8 cellular contexts compared by ENCODE assay signal in the genomic region with DNA sequence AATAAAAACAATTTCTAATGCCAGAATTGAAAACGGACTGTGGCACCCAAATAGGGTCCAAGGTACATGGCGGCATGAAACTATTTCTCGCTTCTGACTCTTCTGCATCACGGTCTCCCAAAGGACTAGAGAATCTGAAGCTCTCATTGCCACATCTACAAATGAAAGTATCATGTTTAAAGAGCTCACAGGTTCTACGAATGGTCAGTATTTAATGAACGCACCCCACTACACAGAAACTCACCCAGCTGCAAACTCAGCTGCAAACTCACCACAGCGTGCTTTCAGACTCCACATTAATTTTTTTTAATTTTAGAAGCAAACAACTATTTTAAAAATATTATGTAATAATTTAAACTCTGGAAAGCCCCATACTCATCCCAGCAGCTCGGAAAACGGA. TPM values are rescaled to one million over a fixed set of nuclear protein-coding genes. Genes with fewer than 3 reads are reported as not detected.
DNase-seq lines count a peak whose midpoint lies in the region; ATAC-seq and TF ChIP-seq lines count a peak whose summit lies in the region.

No MANE protein-coding gene starts in this region.

- peak overlapping the region; percentile 91 to 100 (median 99) for H3K27ac Mint-ChIP-seq in CD4-positive, alpha-beta memory T cell
- H3K27ac Mint-ChIP-seq in activated T-helper 17 cell treated with anti-CD3 and anti-CD28 coated beads, Interleukin-2, amount 50 U/mL, for 72 hours = peak overlapping the region; percentile 96
- peak overlapping the region; percentile 88 to 100 (median 99) for H3K27ac Mint-ChIP-seq in immature natural killer cell

- H3K9me3 Mint-ChIP-seq in CD4-positive, alpha-beta memory T cell = peaks cover 0 to 6% (median 0%) of the 10 kb centered on the region in 8 donors
- H3K9me3 Mint-ChIP-seq in activated T-helper 17 cell treated with anti-CD3 and anti-CD28 coated beads, Interleukin-2, amount 50 U/mL, for 72 hours = no peaks in the 10 kb centered on the region
- no peaks in the 10 kb centered on the region for H3K9me3 Mint-ChIP-seq in immature natural killer cell

- TF ChIP-seq CTCF in HCT116 (IDR thresholded peaks at IDR 0.05 in 2 of 3, conservative IDR thresholded peaks at IDR 0.05 in 1 of 3; ENCODE audit: borderline replicate concordance in 1 of 3, insufficient read depth in 1 of 3, low read depth in 2 of 3, low read length in 2 of 3) (no peak), suprapubic skin (IDR thresholded peaks at IDR 0.05) (no peak)

- H3K9me2 ChIP-seq in HCT116 (ENCODE audit: insufficient read depth) = no peaks in the 10 kb centered on the region

- no peak for DNase-seq in CD4-positive, alpha-beta memory T cell
- no peak for DNase-seq in HCT116 (ENCODE audit: low read depth, low spot score)
- no peak for DNase-seq in immature natural killer cell
- DNase-seq in suprapubic skin (ENCODE audit: low spot score in 2 of 2) = no peak
- no peak for DNase-seq in HK-2 (ENCODE audit: unreplicated experiment)
- no peak for DNase-seq in OCI-M2 (lab: John Stamatoyannopoulos, UW; ENCODE audit: unreplicated experiment)

- peak overlapping the region; percentile 96 to 100 (median 99) for H3K4me3 Mint-ChIP-seq in CD4-positive, alpha-beta memory T cell
- peak overlapping the region; percentile 92 for H3K4me3 Mint-ChIP-seq in activated T-helper 17 cell treated with anti-CD3 and anti-CD28 coated beads, Interleukin-2, amount 50 U/mL, for 72 hours
- peak overlapping the region; percentile 97 to 100 (median 99) for H3K4me3 Mint-ChIP-seq in immature natural killer cell

- no peak for TF ChIP-seq RAD21 in HCT116 (IDR thresholded peaks at IDR 0.05; ENCODE audit: low read depth)

- POLR2A ChIA-PET in CD4-positive, alpha-beta memory T cell (lab: Charles Lee; ENCODE audit: partially characterized antibody) = interaction anchor here (1.0 to 5.0 kb wide), 9 partner anchors 13 to 118 kb away, joined by 3 to 152 read pairs (median 14); partner anchors contain the start of genes NIFK, RNU4ATAC and TSN
- POLR2A ChIA-PET in HCT116 (lab: Charles Lee) = interaction anchor here (3.3 kb wide), 1 partner anchor 117 kb away, joined by 22 read pairs; the partner anchor contains the start of gene RNU4ATAC

- no peak for TF ChIP-seq EP300 in suprapubic skin (IDR thresholded peaks at IDR 0.05)

- ATAC-seq in HCT116 = no peak
- ATAC-seq in activated T-helper 17 cell treated with anti-CD3 and anti-CD28 coated beads, Interleukin-2, amount 50 U/mL, for 72 hours (replicated peaks) = no peak
- no peak for ATAC-seq in HG02623 (IDR thresholded peaks at IDR 0.05; ENCODE audit: unreplicated experiment)

- TF ChIP-seq POLR2A in HCT116 (IDR thresholded peaks at IDR 0.05; ENCODE audit: borderline replicate concordance, extremely low read depth, insufficient read depth, insufficient read length) (no peak), suprapubic skin (IDR thresholded peaks at IDR 0.05) (no peak)

- H3K27me3 ChIP-seq in CD4-positive, alpha-beta memory T cell (ENCODE audit: insufficient read depth, low read length) = no peaks in the 10 kb centered on the region
- no peaks in the 10 kb centered on the region for H3K27me3 ChIP-seq in HCT116 (ENCODE audit: insufficient read depth, low read length)
- no peaks in the 10 kb centered on the region for H3K27me3 ChIP-seq in suprapubic skin

- 8% methylated on average over 9 of the region's 9 CpGs for WGBS in suprapubic skin

- intact Hi-C loops in CD4-positive, alpha-beta memory T cell (cut with micrococcal nuclease) = loop anchor here (5.0 kb wide), 1 partner anchor 51 kb away; no protein-coding TSS in a partner anchor
- intact Hi-C loops in HCT116 (cut with micrococcal nuclease) = no loop called here

- peak overlapping the region; percentile 63 to 97 for H3K4me3 ChIP-seq in CD4-positive, alpha-beta memory T cell (ENCODE audit: low read length in 2 of 2)
- H3K4me3 ChIP-seq in HCT116 (replicated peaks in 1 of 2; ENCODE audit: low read depth in 1 of 2, low read length in 2 of 2) = peak overlapping the region; percentile 78 to 86
- H3K4me3 ChIP-seq in suprapubic skin = peak overlapping the region; percentile 99

- CTCF ChIA-PET in CD4-positive, alpha-beta memory T cell (lab: Charles Lee; ENCODE audit: partially characterized antibody) = interaction anchor here (0.8 to 3.5 kb wide), 5 partner anchors 70 to 120 kb away, joined by 3 to 32 read pairs (median 4); partner anchors contain the start of gene RNU4ATAC
- CTCF ChIA-PET in HCT116 (lab: Charles Lee) = no interaction called here

- peak overlapping the region; percentile 69 for H3K9ac ChIP-seq in HCT116 (ENCODE audit: low read length)

- H3K4me1 Mint-ChIP-seq in CD4-positive, alpha-beta memory T cell = peaks cover 45 to 86% (median 61%) of the 10 kb centered on the region in 4 donors
- H3K4me1 Mint-ChIP-seq in activated T-helper 17 cell treated with anti-CD3 and anti-CD28 coated beads, Interleukin-2, amount 50 U/mL, for 72 hours = peaks cover 28% of the 10 kb centered on the region
- peaks cover 55 to 76% of the 10 kb centered on the region in 2 donors for H3K4me1 Mint-ChIP-seq in immature natural killer cell

- H3K4me2 ChIP-seq in HCT116 (ENCODE audit: low read length) = peak overlapping the region; percentile 86

- no peak overlapping the region for H2AFZ ChIP-seq in HCT116 (ENCODE audit: low read depth, low read length, poor library complexity, severe bottlenecking)

- H3K9me3 ChIP-seq in CD4-positive, alpha-beta memory T cell (ENCODE audit: control insufficient read depth in 1 of 2, low read length in 2 of 2) = no peaks in the 10 kb centered on the region
- H3K9me3 ChIP-seq in HCT116 (ENCODE audit: control insufficient read depth in 1 of 2, insufficient read depth in 1 of 2, low read depth in 1 of 2, low read length in 2 of 2) (no peaks in the 10 kb centered on the region), suprapubic skin (no peaks in the 10 kb centered on the region)

- peaks cover 0 to 34% of the 10 kb centered on the region in 2 donors for H3K36me3 Mint-ChIP-seq in CD4-positive, alpha-beta memory T cell
- H3K36me3 Mint-ChIP-seq in activated T-helper 17 cell treated with anti-CD3 and anti-CD28 coated beads, Interleukin-2, amount 50 U/mL, for 72 hours (ENCODE audit: low read depth) = peaks cover 69% of the 10 kb centered on the region
- no peaks in the 10 kb centered on the region for H3K36me3 Mint-ChIP-seq in immature natural killer cell

- peak overlapping the region; percentile 94 for H3K27ac ChIP-seq in CD4-positive, alpha-beta memory T cell (ENCODE audit: low read depth, low read length)
- H3K27ac ChIP-seq in HCT116 (ENCODE audit: low read depth, low read length) = peak overlapping the region; percentile 87
- H3K27ac ChIP-seq in suprapubic skin = peak overlapping the region; percentile 94

- RAD21 ChIA-PET in HCT116 (lab: Charles Lee; ENCODE audit: low non-redundant PET in 1 of 2, low total read pairs in 2 of 2, uncharacterized antibody in 2 of 2, unreplicated experiment in 2 of 2) = interaction anchor here in 1 of 2 experiments (1.0 kb wide), 1 partner anchor 107 kb away, joined by 3 read pairs; no protein-coding TSS in a partner anchor

- no TSS peak for BruUV-seq in HCT116 (replicated peaks; lab: Mats Ljungman, UMichigan)

- H3K36me3 ChIP-seq in CD4-positive, alpha-beta memory T cell (ENCODE audit: insufficient read depth, low read length) = no peaks in the 10 kb centered on the region
- H3K36me3 ChIP-seq in HCT116 (ENCODE audit: control insufficient read depth in 1 of 2, insufficient read depth in 2 of 2, low read length in 2 of 2) (no peaks in the 10 kb centered on the region), suprapubic skin (no peaks in the 10 kb centered on the region)

- no peaks in the 10 kb centered on the region for H4K20me1 ChIP-seq in HCT116 (ENCODE audit: insufficient read depth)

- peaks cover 0 to 3% of the 10 kb centered on the region in 2 donors for H3K27me3 Mint-ChIP-seq in CD4-positive, alpha-beta memory T cell
- H3K27me3 Mint-ChIP-seq in activated T-helper 17 cell treated with anti-CD3 and anti-CD28 coated beads, Interleukin-2, amount 50 U/mL, for 72 hours = no peaks in the 10 kb centered on the region
- H3K27me3 Mint-ChIP-seq in immature natural killer cell (ENCODE audit: low read depth in 3 of 3) = peaks cover 16 to 25% (median 25%) of the 10 kb centered on the region in 3 donors

- peaks cover 77% of the 10 kb centered on the region for H3K79me2 ChIP-seq in HCT116 (ENCODE audit: insufficient read depth, low read length)

- H3K4me1 ChIP-seq in CD4-positive, alpha-beta memory T cell (ENCODE audit: insufficient read depth, low read length) = peaks cover 56% of the 10 kb centered on the region
- H3K4me1 ChIP-seq in HCT116 (ENCODE audit: control insufficient read depth in 1 of 2, insufficient read depth in 2 of 2, low read length in 2 of 2) = peaks cover 6 to 19% of the 10 kb centered on the region in 2 experiments; a peak in 3 of 4 replicates
- peaks cover 46% of the 10 kb centered on the region for H3K4me1 ChIP-seq in suprapubic skin

TF ChIP-seq in HCT116, 20 proteins besides CTCF, POLR2A, EP300 and RAD21:
- TF ChIP-seq SRF (IDR thresholded peaks at IDR 0.05; ENCODE audit: low read depth) (no peak), ELF1 (IDR thresholded peaks at IDR 0.05; ENCODE audit: borderline replicate concordance, low read depth) (no peak), SP1 (IDR thresholded peaks at IDR 0.05; ENCODE audit: low read depth) (no peak), SIN3A (IDR thresholded peaks at IDR 0.05; ENCODE audit: low read depth) (no peak), EGR1 (IDR thresholded peaks at IDR 0.05; ENCODE audit: low read depth) (no peak), CEBPB (IDR thresholded peaks at IDR 0.05; ENCODE audit: low read depth) (no peak), ZFX (IDR thresholded peaks at IDR 0.05) (no peak), JUND (IDR thresholded peaks at IDR 0.05) (no peak), EZH2 (IDR thresholded peaks at IDR 0.05) (no peak), POLR2AphosphoS5 (IDR thresholded peaks at IDR 0.05; ENCODE audit: low read depth, low read length) (no peak), EZH2phosphoT487 (IDR thresholded peaks at IDR 0.05; ENCODE audit: borderline replicate concordance) (no peak)
- TF ChIP-seq, protein P1, sequence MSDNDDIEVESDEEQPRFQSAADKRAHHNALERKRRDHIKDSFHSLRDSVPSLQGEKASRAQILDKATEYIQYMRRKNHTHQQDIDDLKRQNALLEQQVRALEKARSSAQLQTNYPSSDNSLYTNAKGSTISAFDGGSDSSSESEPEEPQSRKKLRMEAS (IDR thresholded peaks at IDR 0.05) = no peak

RNA-seq across cellular contexts. Expression of gene CLASP1, which starts 1.1 kb away (rescaled TPM):
- total RNA-seq in CD4-positive, alpha-beta memory T cell = 10 to 100 TPM; 67.4 to 68.7 TPM
- polyA plus RNA-seq in CD4-positive, alpha-beta memory T cell = 10 to 100 TPM in 1 of 2 donors, 1 to 10 TPM in 1; 3.3 to 16.8 TPM
- total RNA-seq in HCT116 (2021; ENCODE audit: unreplicated experiment) (41.9 TPM), suprapubic skin (10 to 100 TPM; 53.3 to 99.5 (median 67.6) TPM)
- polyA plus RNA-seq in HCT116 (2012) = 17.0 TPM in 2 replicates
- total RNA-seq in activated T-helper 17 cell treated with anti-CD3 and anti-CD28 coated beads, Interleukin-2, amount 50 U/mL, for 72 hours = 100 to 1,000 TPM in 1 of 2 donors, 10 to 100 TPM in 1; 86.7 to 138 TPM
- 10 to 100 TPM in 2 of 3 donors, 1 to 10 TPM in 1; 7.4 to 46.8 (median 22.0) TPM for polyA plus RNA-seq in immature natural killer cell
